8 cellular contexts compared by ENCODE assay signal in genomic region chr13:110520431-110521295, GRCh38. TPM values are rescaled to one million over a fixed set of nuclear protein-coding genes. Genes with fewer than 3 reads are reported as not detected.
DNase-seq lines count a peak whose midpoint lies in the region; ATAC-seq and TF ChIP-seq lines count a peak whose summit lies in the region.

No MANE protein-coding gene starts in this region.

- no peak overlapping the region for H3K9ac ChIP-seq in GM23248
- peak overlapping the region in 2 of 3 donors; percentile 32 to 41 for H3K9ac ChIP-seq in skeletal muscle tissue (ENCODE audit: low read depth in 1 of 3, low read length in 3 of 3)

- H3K36me3 ChIP-seq in GM23248 (ENCODE audit: low read depth), result no peaks in the 10 kb centered on the region
- no peaks in the 10 kb centered on the region for H3K36me3 ChIP-seq in hepatocyte (replicated peaks; ENCODE audit: insufficient read depth, low read depth)
- H3K36me3 ChIP-seq in skeletal muscle tissue (ENCODE audit: control insufficient read depth in 3 of 3, insufficient read depth in 3 of 3, low read length in 3 of 3), result peaks cover 0 to 5% (median 5%) of the 10 kb centered on the region in 3 donors

- H3K4me2 ChIP-seq in GM23248 (ENCODE audit: unreplicated experiment), result no peak overlapping the region
- no peak overlapping the region for H3K4me2 ChIP-seq in hepatocyte

- H3K79me2 ChIP-seq in GM23248 (ENCODE audit: insufficient read depth), result no peaks in the 10 kb centered on the region
- peaks cover 5% of the 10 kb centered on the region for H3K79me2 ChIP-seq in hepatocyte

- H3K27me3 ChIP-seq in GM23248 (replicated peaks; ENCODE audit: insufficient read depth) (no peaks in the 10 kb centered on the region), hepatocyte (no peaks in the 10 kb centered on the region), skeletal muscle tissue (ENCODE audit: control insufficient read depth in 3 of 3, insufficient read depth in 3 of 3, low read length in 3 of 3) (no peaks in the 10 kb centered on the region)

- no peak for TF ChIP-seq CTCF in hepatocyte (IDR thresholded peaks at IDR 0.05; ENCODE audit: poor library complexity)

- H3K9me2 ChIP-seq in GM23248 (ENCODE audit: insufficient read depth) (no peaks in the 10 kb centered on the region), hepatocyte (replicated peaks; ENCODE audit: insufficient read depth) (no peaks in the 10 kb centered on the region)

- no peak overlapping the region for H2AFZ ChIP-seq in GM23248
- no peak overlapping the region for H2AFZ ChIP-seq in hepatocyte

- H3K27ac ChIP-seq in GM23248, result 0 out of 2 replicates have a peak overlapping the region, but pooled peaks have one; percentile 11
- H3K27ac ChIP-seq in hepatocyte, result peak overlapping the region; percentile 56
- peak overlapping the region; percentile 60 for H3K27ac ChIP-seq in skeletal muscle tissue (ENCODE audit: low read depth, low read length)

- H3K4me3 ChIP-seq in GM23248 (no peak overlapping the region), hepatocyte (no peak overlapping the region), skeletal muscle tissue (ENCODE audit: low read length in 3 of 3) (no peak overlapping the region)

- H3K9me3 ChIP-seq in GM23248 (ENCODE audit: low read depth) (no peaks in the 10 kb centered on the region), hepatocyte (ENCODE audit: low read depth) (no peaks in the 10 kb centered on the region), skeletal muscle tissue (ENCODE audit: control insufficient read depth in 3 of 3, low read length in 3 of 3) (no peaks in the 10 kb centered on the region)

- in situ Hi-C loops in GM23248 (cut with MboI), result no loop called here

- 12 to 19% methylated on average over 14 to 16 of the region's 16 CpGs for WGBS in GM23248 (ENCODE audit: low coverage in 1 of 2, low lambda C conversion rate in 2 of 2, missing lambda C conversion rate in 2 of 2), 2 experiments
- 89% methylated on average over 15 of the region's 16 CpGs for WGBS in hepatocyte (ENCODE audit: low lambda C conversion rate, missing lambda C conversion rate)

- ATAC-seq in GM18861 (IDR thresholded peaks at IDR 0.05; ENCODE audit: unreplicated experiment), result no peak
- no peak for ATAC-seq in GM19395 (IDR thresholded peaks at IDR 0.05; ENCODE audit: unreplicated experiment)
- no peak for ATAC-seq in HG03280 (IDR thresholded peaks at IDR 0.05; ENCODE audit: unreplicated experiment)

- H3K4me1 ChIP-seq in GM23248 (ENCODE audit: insufficient read depth) (peaks cover 10% of the 10 kb centered on the region), hepatocyte (ENCODE audit: insufficient read depth) (peaks cover 18% of the 10 kb centered on the region), skeletal muscle tissue (ENCODE audit: control insufficient read depth in 3 of 3, insufficient read depth in 3 of 3, low read length in 3 of 3) (peaks cover 11 to 56% (median 45%) of the 10 kb centered on the region in 3 donors)

- peak; percentile 85 for DNase-seq in GM23248
- DNase-seq in anterior cingulate cortex (lab: John Stamatoyannopoulos, UW), result peak in 55 of 58 donors; percentile 11 to 91 (median 69)
- DNase-seq in hepatocyte (ENCODE audit: low spot score), result peak; percentile 44
- DNase-seq in A172 (ENCODE audit: low spot score), result no peak

- H4K20me1 ChIP-seq in GM23248 (ENCODE audit: insufficient read depth) (no peaks in the 10 kb centered on the region), hepatocyte (ENCODE audit: insufficient read depth, poor library complexity, severe bottlenecking) (no peaks in the 10 kb centered on the region)

- no peaks in the 10 kb centered on the region; the same call in 1 of the 2 replicates for H3F3A ChIP-seq in GM23248 (ENCODE audit: insufficient read depth)

RNA-seq across cellular contexts. Expression of gene RAB20, which starts 40.9 kb away (rescaled TPM):
- total RNA-seq in GM23248 (2014; rRNA removed; shearing (Covaris generic)), result 3.3 and 6.4 TPM in 2 replicates
- polyA plus RNA-seq in GM23248 (2016; fragmentation: Nextera tagmentation; extraction: Ambion mirVana), result 2.7 TPM in 2 replicates
- total RNA-seq in hepatocyte, result 34.8 and 37.4 TPM in 2 replicates
- 19.6 and 28.3 TPM in 2 replicates for polyA plus RNA-seq in hepatocyte
- 7.3 TPM for total RNA-seq in skeletal muscle tissue
- total RNA-seq in A172 (2014; rRNA removed; shearing (Covaris generic)), result 1.7 and 3.6 TPM in 2 replicates
